Comparison of ENCODE assay signal across 1 cellular context in the genomic region with DNA sequence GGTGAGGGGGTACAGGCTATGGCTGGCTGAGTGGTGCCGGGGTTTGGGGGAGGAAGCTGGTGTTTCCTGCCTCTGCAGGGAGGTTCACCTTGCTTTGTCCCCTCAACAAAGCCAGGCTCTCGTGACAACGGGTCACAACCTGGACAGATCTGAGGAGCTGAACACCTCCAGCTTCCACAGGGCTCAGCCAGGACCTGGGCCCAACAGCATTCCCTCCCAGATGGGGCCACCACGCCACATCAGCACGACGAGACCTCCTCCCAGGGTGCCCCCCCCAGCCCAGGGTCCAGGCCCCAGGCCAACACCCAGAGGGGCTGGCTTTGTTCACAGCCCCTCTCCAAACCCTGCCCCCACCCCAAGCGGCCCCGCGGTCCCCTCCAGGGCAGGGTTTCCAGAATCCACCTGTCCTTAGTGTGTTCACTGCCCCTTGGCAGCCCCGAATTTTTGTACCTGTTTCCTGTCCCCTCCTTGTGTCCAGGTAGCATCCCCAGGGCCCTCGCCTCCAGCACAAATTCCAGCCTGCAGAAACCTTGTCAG.
TF ChIP-seq lines count a peak whose summit lies in the region.

No MANE protein-coding gene starts in this region.

TF ChIP-seq in GM23338, 12 proteins besides CTCF, POLR2A, EP300 and RAD21:
- TF ChIP-seq, protein P1, sequence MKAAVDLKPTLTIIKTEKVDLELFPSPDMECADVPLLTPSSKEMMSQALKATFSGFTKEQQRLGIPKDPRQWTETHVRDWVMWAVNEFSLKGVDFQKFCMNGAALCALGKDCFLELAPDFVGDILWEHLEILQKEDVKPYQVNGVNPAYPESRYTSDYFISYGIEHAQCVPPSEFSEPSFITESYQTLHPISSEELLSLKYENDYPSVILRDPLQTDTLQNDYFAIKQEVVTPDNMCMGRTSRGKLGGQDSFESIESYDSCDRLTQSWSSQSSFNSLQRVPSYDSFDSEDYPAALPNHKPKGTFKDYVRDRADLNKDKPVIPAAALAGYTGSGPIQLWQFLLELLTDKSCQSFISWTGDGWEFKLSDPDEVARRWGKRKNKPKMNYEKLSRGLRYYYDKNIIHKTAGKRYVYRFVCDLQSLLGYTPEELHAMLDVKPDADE (IDR thresholded peaks at IDR 0.05), result no peak
- no peak for TF ChIP-seq POLR2AphosphoS5 (IDR thresholded peaks at IDR 0.05; ENCODE audit: low read depth)
- no peak for TF ChIP-seq ZNF331 (CRISPR knock-in tag; IDR thresholded peaks at IDR 0.05; ENCODE audit: low read depth)
- TF ChIP-seq JUNB (IDR thresholded peaks at IDR 0.05; ENCODE audit: unreplicated experiment), result no peak
- TF ChIP-seq ZNF114 (CRISPR knock-in tag; IDR thresholded peaks at IDR 0.05), result no peak
- TF ChIP-seq, protein P2, sequence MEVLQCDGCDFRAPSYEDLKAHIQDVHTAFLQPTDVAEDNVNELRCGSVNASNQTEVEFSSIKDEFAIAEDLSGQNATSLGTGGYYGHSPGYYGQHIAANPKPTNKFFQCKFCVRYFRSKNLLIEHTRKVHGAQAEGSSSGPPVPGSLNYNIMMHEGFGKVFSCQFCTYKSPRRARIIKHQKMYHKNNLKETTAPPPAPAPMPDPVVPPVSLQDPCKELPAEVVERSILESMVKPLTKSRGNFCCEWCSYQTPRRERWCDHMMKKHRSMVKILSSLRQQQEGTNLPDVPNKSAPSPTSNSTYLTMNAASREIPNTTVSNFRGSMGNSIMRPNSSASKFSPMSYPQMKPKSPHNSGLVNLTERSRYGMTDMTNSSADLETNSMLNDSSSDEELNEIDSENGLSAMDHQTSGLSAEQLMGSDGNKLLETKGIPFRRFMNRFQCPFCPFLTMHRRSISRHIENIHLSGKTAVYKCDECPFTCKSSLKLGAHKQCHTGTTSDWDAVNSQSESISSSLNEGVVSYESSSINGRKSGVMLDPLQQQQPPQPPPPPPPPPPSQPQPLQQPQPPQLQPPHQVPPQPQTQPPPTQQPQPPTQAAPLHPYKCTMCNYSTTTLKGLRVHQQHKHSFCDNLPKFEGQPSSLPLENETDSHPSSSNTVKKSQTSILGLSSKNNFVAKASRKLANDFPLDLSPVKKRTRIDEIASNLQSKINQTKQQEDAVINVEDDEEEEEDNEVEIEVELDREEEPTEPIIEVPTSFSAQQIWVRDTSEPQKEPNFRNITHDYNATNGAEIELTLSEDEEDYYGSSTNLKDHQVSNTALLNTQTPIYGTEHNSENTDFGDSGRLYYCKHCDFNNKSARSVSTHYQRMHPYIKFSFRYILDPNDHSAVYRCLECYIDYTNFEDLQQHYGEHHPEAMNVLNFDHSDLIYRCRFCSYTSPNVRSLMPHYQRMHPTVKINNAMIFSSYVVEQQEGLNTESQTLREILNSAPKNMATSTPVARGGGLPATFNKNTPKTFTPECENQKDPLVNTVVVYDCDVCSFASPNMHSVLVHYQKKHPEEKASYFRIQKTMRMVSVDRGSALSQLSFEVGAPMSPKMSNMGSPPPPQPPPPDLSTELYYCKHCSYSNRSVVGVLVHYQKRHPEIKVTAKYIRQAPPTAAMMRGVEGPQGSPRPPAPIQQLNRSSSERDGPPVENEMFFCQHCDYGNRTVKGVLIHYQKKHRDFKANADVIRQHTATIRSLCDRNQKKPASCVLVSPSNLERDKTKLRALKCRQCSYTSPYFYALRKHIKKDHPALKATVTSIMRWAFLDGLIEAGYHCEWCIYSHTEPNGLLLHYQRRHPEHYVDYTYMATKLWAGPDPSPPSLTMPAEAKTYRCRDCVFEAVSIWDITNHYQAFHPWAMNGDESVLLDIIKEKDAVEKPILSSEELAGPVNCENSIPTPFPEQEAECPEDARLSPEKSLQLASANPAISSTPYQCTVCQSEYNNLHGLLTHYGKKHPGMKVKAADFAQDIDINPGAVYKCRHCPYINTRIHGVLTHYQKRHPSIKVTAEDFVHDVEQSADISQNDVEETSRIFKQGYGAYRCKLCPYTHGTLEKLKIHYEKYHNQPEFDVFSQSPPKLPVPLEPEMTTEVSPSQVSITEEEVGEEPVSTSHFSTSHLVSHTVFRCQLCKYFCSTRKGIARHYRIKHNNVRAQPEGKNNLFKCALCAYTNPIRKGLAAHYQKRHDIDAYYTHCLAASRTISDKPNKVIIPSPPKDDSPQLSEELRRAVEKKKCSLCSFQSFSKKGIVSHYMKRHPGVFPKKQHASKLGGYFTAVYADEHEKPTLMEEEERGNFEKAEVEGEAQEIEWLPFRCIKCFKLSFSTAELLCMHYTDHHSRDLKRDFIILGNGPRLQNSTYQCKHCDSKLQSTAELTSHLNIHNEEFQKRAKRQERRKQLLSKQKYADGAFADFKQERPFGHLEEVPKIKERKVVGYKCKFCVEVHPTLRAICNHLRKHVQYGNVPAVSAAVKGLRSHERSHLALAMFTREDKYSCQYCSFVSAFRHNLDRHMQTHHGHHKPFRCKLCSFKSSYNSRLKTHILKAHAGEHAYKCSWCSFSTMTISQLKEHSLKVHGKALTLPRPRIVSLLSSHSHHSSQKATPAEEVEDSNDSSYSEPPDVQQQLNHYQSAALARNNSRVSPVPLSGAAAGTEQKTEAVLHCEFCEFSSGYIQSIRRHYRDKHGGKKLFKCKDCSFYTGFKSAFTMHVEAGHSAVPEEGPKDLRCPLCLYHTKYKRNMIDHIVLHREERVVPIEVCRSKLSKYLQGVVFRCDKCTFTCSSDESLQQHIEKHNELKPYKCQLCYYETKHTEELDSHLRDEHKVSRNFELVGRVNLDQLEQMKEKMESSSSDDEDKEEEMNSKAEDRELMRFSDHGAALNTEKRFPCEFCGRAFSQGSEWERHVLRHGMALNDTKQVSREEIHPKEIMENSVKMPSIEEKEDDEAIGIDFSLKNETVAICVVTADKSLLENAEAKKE (CRISPR knock-in tag; IDR thresholded peaks at IDR 0.05), result no peak
- TF ChIP-seq EZH2phosphoT487 (IDR thresholded peaks at IDR 0.05; ENCODE audit: unreplicated experiment), result no peak
- TF ChIP-seq, protein P3, sequence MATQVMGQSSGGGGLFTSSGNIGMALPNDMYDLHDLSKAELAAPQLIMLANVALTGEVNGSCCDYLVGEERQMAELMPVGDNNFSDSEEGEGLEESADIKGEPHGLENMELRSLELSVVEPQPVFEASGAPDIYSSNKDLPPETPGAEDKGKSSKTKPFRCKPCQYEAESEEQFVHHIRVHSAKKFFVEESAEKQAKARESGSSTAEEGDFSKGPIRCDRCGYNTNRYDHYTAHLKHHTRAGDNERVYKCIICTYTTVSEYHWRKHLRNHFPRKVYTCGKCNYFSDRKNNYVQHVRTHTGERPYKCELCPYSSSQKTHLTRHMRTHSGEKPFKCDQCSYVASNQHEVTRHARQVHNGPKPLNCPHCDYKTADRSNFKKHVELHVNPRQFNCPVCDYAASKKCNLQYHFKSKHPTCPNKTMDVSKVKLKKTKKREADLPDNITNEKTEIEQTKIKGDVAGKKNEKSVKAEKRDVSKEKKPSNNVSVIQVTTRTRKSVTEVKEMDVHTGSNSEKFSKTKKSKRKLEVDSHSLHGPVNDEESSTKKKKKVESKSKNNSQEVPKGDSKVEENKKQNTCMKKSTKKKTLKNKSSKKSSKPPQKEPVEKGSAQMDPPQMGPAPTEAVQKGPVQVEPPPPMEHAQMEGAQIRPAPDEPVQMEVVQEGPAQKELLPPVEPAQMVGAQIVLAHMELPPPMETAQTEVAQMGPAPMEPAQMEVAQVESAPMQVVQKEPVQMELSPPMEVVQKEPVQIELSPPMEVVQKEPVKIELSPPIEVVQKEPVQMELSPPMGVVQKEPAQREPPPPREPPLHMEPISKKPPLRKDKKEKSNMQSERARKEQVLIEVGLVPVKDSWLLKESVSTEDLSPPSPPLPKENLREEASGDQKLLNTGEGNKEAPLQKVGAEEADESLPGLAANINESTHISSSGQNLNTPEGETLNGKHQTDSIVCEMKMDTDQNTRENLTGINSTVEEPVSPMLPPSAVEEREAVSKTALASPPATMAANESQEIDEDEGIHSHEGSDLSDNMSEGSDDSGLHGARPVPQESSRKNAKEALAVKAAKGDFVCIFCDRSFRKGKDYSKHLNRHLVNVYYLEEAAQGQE (IDR thresholded peaks at IDR 0.05; ENCODE audit: unreplicated experiment), result no peak
- no peak for TF ChIP-seq STAT1 (IDR thresholded peaks at IDR 0.05; ENCODE audit: unreplicated experiment)
- no peak for TF ChIP-seq EZH2 (IDR thresholded peaks at IDR 0.05; ENCODE audit: low read depth, unreplicated experiment)
- no peak for TF ChIP-seq CREB1 (CRISPR knock-in tag; IDR thresholded peaks at IDR 0.05; ENCODE audit: low read depth)
